In genomic region chr3:66386925-66387650, GRCh38 we compare ENCODE assay signal across 11 cellular contexts.
A peak's percentile ranks its signal among the peaks of the same experiment; 100 is the strongest.
DNase-seq lines count a peak whose midpoint lies in the region; ATAC-seq and TF ChIP-seq lines count a peak whose summit lies in the region.
"Had no signal": no experiment of that assay in that cellular context is flagged by ENCODE, and none has a peak within 500 bp of the region (broad histone marks: within the 10 kb centered on the region; RNA-seq: fewer than 3 reads in every experiment).

No MANE protein-coding gene starts in this region.

- DNase-seq in GM10248 (ENCODE audit: extremely low spot score) (peak; percentile 61), fibroblast of gingiva (ENCODE audit: low read depth) (peak; percentile 92), H7 (no peak)
- no peak for DNase-seq in stimulated activated naive CD4-positive, alpha-beta T cell treated with Interleukin-2 at 50 U/mL for 16 hours (lab: John Stamatoyannopoulos, UW)
- no peak for DNase-seq in activated CD4-positive, alpha-beta T cell treated with anti-CD3 and anti-CD28 coated beads, Interleukin-2, amount 50 U/mL, for 4 hours
- DNase-seq in stimulated activated CD4-positive, alpha-beta T cell treated with anti-CD3 and anti-CD28 coated beads, Interleukin-12 subunit alpha, Interleukin-12 subunit beta, amount 100 ng/mL, for 4 hours: no peak
- DNase-seq: Caco-2, KBM-7, T-helper 9 cell had no signal

- peak; percentile 55 for ATAC-seq in GM21360 (IDR thresholded peaks at IDR 0.05; ENCODE audit: unreplicated experiment)
- peak; percentile 60 for ATAC-seq in HG03342 (IDR thresholded peaks at IDR 0.05; ENCODE audit: unreplicated experiment)

- peaks cover 49% of the 10 kb centered on the region for H3K36me3 ChIP-seq in H7 (replicated peaks; ENCODE audit: control insufficient read depth, insufficient read depth, low read length)

- CTCF ChIA-PET in GM10248 (lab: Yijun Ruan, JAX): interaction anchor here (0.8 to 2.6 kb wide), 6 partner anchors 9 to 138 kb away, joined by 3 to 19 read pairs (median 3); no protein-coding TSS in a partner anchor

- H3K4me3 ChIP-seq in H7 (ENCODE audit: insufficient read depth, low read depth, low read length): no peak overlapping the region

- no peaks in the 10 kb centered on the region for H3K27me3 ChIP-seq in H7 (ENCODE audit: control insufficient read depth, insufficient read depth, low read length)

- POLR2A ChIA-PET in GM10248 (lab: Yijun Ruan, JAX): no interaction called here

- no peak for TF ChIP-seq CTCF in GM10248 (IDR thresholded peaks at IDR 0.05; ENCODE audit: control extremely low read depth, extremely low read depth, low read depth, missing control alignments)

Comparison
In these comparisons a context has a peak if more than half of its experiments do, and no peak if none do; other contexts are left out.
1. DNase-seq: peak in GM10248 (single experiment) and fibroblast of gingiva (single experiment); none in stimulated activated naive CD4-positive, alpha-beta T cell treated with Interleukin-2 at 50 U/mL for 16 hours (single experiment), activated CD4-positive, alpha-beta T cell treated with anti-CD3 and anti-CD28 coated beads, Interleukin-2, amount 50 U/mL, for 4 hours (0 of 2), H7 (single experiment) and stimulated activated CD4-positive, alpha-beta T cell treated with anti-CD3 and anti-CD28 coated beads, Interleukin-12 subunit alpha, Interleukin-12 subunit beta, amount 100 ng/mL, for 4 hours (single experiment).